ENCODE assay signal across 14 cellular contexts in genomic region chr1:79741720-79742421, GRCh38.
DNase-seq lines count a peak whose midpoint lies in the region; ATAC-seq lines count a peak whose summit lies in the region.
"Had no signal": no experiment of that assay in that cellular context is flagged by ENCODE, and none has a peak within 500 bp of the region (broad histone marks: within the 10 kb centered on the region; RNA-seq: fewer than 3 reads in every experiment).

No MANE protein-coding gene starts in this region.

- H3K4me3 Mint-ChIP-seq in IgD-negative memory B cell: peak overlapping the region in 2 of 4 donors; percentile 56 to 67
- no peak overlapping the region for H3K4me3 Mint-ChIP-seq in activated CD4-positive, alpha-beta memory T cell treated with anti-CD3 and anti-CD28 coated beads, Interleukin-2, amount 10 ng/mL, durations not matched to agents 7 days and 5 days
- H3K4me3 Mint-ChIP-seq: brain had no signal

- no peaks in the 10 kb centered on the region for H3K27me3 Mint-ChIP-seq in IgD-negative memory B cell
- H3K27me3 Mint-ChIP-seq in activated CD4-positive, alpha-beta memory T cell treated with anti-CD3 and anti-CD28 coated beads, Interleukin-2, amount 10 ng/mL, durations not matched to agents 7 days and 5 days: no peaks in the 10 kb centered on the region

- DNase-seq in activated CD4-positive, alpha-beta memory T cell treated with anti-CD3 and anti-CD28 coated beads, Interleukin-2, amount 10 ng/mL, durations not matched to agents 7 days and 5 days: no peak
- no peak for DNase-seq in effector CD8-positive, alpha-beta T cell (lab: John Stamatoyannopoulos, UW)
- DNase-seq in activated CD4-positive, CD25-positive, alpha-beta regulatory T cell (lab: John Stamatoyannopoulos, UW): no peak
- no peak for DNase-seq in pons (ENCODE audit: low spot score)
- DNase-seq: activated CD8-positive, alpha-beta memory T cell treated with anti-CD3 and anti-CD28 coated beads, Interleukin-2, amount 50 U/mL, for 48 hours; NCI-H1694; right lobe of liver; T-helper 2 cell; upper lobe of right lung had no signal

- CTCF ChIA-PET in activated CD4-positive, alpha-beta memory T cell treated with anti-CD3 and anti-CD28 coated beads, Interleukin-2, amount 10 ng/mL, durations not matched to agents 7 days and 5 days (lab: Charles Lee): no interaction called here

- H3K27ac Mint-ChIP-seq in IgD-negative memory B cell: peak overlapping the region; percentile 20 to 89 (median 61)
- H3K27ac Mint-ChIP-seq in activated CD4-positive, alpha-beta memory T cell treated with anti-CD3 and anti-CD28 coated beads, Interleukin-2, amount 10 ng/mL, durations not matched to agents 7 days and 5 days: no peak overlapping the region
- H3K27ac Mint-ChIP-seq: brain had no signal

- peaks cover 10 to 24% (median 24%) of the 10 kb centered on the region in 3 donors for H3K4me1 Mint-ChIP-seq in IgD-negative memory B cell
- H3K4me1 Mint-ChIP-seq in activated CD4-positive, alpha-beta memory T cell treated with anti-CD3 and anti-CD28 coated beads, Interleukin-2, amount 10 ng/mL, durations not matched to agents 7 days and 5 days: no peaks in the 10 kb centered on the region
- H3K4me1 Mint-ChIP-seq: brain had no signal

- H3K36me3 Mint-ChIP-seq in IgD-negative memory B cell: no peaks in the 10 kb centered on the region
- H3K36me3 Mint-ChIP-seq in activated CD4-positive, alpha-beta memory T cell treated with anti-CD3 and anti-CD28 coated beads, Interleukin-2, amount 10 ng/mL, durations not matched to agents 7 days and 5 days (ENCODE audit: low read depth): no peaks in the 10 kb centered on the region
- H3K36me3 Mint-ChIP-seq: brain had no signal

- peaks cover 0 to 14% (median 4%) of the 10 kb centered on the region in 3 donors for H3K9me3 Mint-ChIP-seq in IgD-negative memory B cell
- peaks cover 3% of the 10 kb centered on the region for H3K9me3 Mint-ChIP-seq in activated CD4-positive, alpha-beta memory T cell treated with anti-CD3 and anti-CD28 coated beads, Interleukin-2, amount 10 ng/mL, durations not matched to agents 7 days and 5 days

- POLR2A ChIA-PET in activated CD4-positive, alpha-beta memory T cell treated with anti-CD3 and anti-CD28 coated beads, Interleukin-2, amount 10 ng/mL, durations not matched to agents 7 days and 5 days (lab: Charles Lee): no interaction called here

- ATAC-seq in GM18508 (IDR thresholded peaks at IDR 0.05; ENCODE audit: insufficient read depth, unreplicated experiment): peak; percentile 93
- peak; percentile 87 for ATAC-seq in GM21367 (IDR thresholded peaks at IDR 0.05; ENCODE audit: unreplicated experiment)
- peak; percentile 94 for ATAC-seq in HG02973 (IDR thresholded peaks at IDR 0.05; ENCODE audit: unreplicated experiment)
- ATAC-seq: right lobe of liver, upper lobe of right lung had no signal
